8 cellular contexts compared by ENCODE assay signal in the genomic region with DNA sequence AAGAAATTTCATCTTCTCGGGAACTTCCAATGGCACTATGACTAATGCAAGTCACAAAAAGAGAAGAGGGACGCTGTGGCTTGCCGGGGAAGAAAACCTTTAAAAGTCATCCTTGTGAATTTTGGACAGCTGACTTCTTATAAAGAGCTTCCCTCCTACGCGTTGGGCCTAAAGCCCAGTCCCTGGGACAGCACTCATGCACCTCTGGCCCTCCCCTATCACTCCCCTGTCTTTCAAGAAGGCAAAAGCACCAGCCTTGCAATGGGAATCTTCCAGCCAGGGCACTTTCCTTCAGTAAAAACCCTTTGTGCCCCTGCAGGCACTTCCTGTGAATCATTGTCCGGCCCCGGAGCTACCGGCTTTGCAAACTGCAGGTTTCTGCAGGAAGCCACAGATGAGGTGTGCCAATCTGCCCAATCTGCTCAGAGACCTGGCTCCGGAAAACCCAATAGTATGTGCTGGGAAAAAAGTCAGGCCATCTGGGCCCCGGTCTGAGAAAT. TPM values are rescaled to one million over a fixed set of nuclear protein-coding genes. Genes with fewer than 3 reads are reported as not detected.
DNase-seq lines count a peak whose midpoint lies in the region; ATAC-seq lines count a peak whose summit lies in the region.

No MANE protein-coding gene starts in this region.

- H3K9me3 Mint-ChIP-seq in central memory CD8-positive, alpha-beta T cell: no peaks in the 10 kb centered on the region
- H3K9me3 Mint-ChIP-seq in naive thymus-derived CD4-positive, alpha-beta T cell: no peaks in the 10 kb centered on the region

- ATAC-seq in GM18870 (IDR thresholded peaks at IDR 0.05; ENCODE audit: unreplicated experiment) (peak; percentile 41), HG02798 (IDR thresholded peaks at IDR 0.05; ENCODE audit: poor library complexity, unreplicated experiment) (peak; percentile 40), HG03520 (IDR thresholded peaks at IDR 0.05; ENCODE audit: unreplicated experiment) (no peak)
- ATAC-seq in central memory CD8-positive, alpha-beta T cell (replicated peaks; ENCODE audit: extremely low read depth, poor library complexity, severe bottlenecking): peak; percentile 54
- peak; percentile 55 for ATAC-seq in naive thymus-derived CD4-positive, alpha-beta T cell

- intact Hi-C loops in naive thymus-derived CD4-positive, alpha-beta T cell (cut with micrococcal nuclease): no loop called here

- H3K9me3 ChIP-seq in naive thymus-derived CD4-positive, alpha-beta T cell (ENCODE audit: control insufficient read depth in 2 of 3, low read length in 3 of 3): no peaks in the 10 kb centered on the region

- no peak overlapping the region for H3K4me3 ChIP-seq in naive thymus-derived CD4-positive, alpha-beta T cell (ENCODE audit: low read length)

- H3K4me1 ChIP-seq in naive thymus-derived CD4-positive, alpha-beta T cell (ENCODE audit: control insufficient read depth in 2 of 2, insufficient read depth in 2 of 2, low read length in 2 of 2): peaks cover 5 to 9% of the 10 kb centered on the region in 2 donors

- POLR2A ChIA-PET in naive thymus-derived CD4-positive, alpha-beta T cell (lab: Charles Lee): interaction anchor here (1.1 kb wide), 1 partner anchor 76 kb away, joined by 8 read pairs; a partner anchor contains a TSS

- DNase-seq in SK-MEL-5 (ENCODE audit: low read depth, low spot score) (peak; percentile 88), DMS53 treated with DMSO at 0.1 percent for 48 hours (lab: John Stamatoyannopoulos, UW; ENCODE audit: unreplicated experiment) (no peak), DMS53 (lab: John Stamatoyannopoulos, UW) (no peak)
- DNase-seq in central memory CD8-positive, alpha-beta T cell (ENCODE audit: low spot score in 2 of 2): no peak
- DNase-seq in naive thymus-derived CD4-positive, alpha-beta T cell: peak in 1 of 9 donors; percentile 37

- CTCF ChIA-PET in naive thymus-derived CD4-positive, alpha-beta T cell (lab: Charles Lee): interaction anchor here (0.6 to 1.0 kb wide), 4 partner anchors 10 to 988 kb away, joined by 3 to 4 read pairs (median 4); no protein-coding TSS in a partner anchor

- no peak overlapping the region for H3K27ac Mint-ChIP-seq in central memory CD8-positive, alpha-beta T cell (ENCODE audit: low read depth)
- H3K27ac Mint-ChIP-seq in naive thymus-derived CD4-positive, alpha-beta T cell: peak overlapping the region in 5 of 9 donors; percentile 8 to 57 (median 47)

- H3K27me3 ChIP-seq in naive thymus-derived CD4-positive, alpha-beta T cell (ENCODE audit: control insufficient read depth in 2 of 2, insufficient read depth in 2 of 2, low read length in 2 of 2): no peaks in the 10 kb centered on the region

- peak overlapping the region; percentile 37 for H3K4me3 Mint-ChIP-seq in central memory CD8-positive, alpha-beta T cell
- H3K4me3 Mint-ChIP-seq in naive thymus-derived CD4-positive, alpha-beta T cell: peak overlapping the region in 3 of 10 donors; percentile 3 to 48 (median 32)

- H3K36me3 ChIP-seq in naive thymus-derived CD4-positive, alpha-beta T cell (ENCODE audit: control insufficient read depth in 2 of 3, insufficient read depth in 3 of 3, low read length in 3 of 3): no peaks in the 10 kb centered on the region

- no peaks in the 10 kb centered on the region for H3K27me3 Mint-ChIP-seq in central memory CD8-positive, alpha-beta T cell
- no peaks in the 10 kb centered on the region for H3K27me3 Mint-ChIP-seq in naive thymus-derived CD4-positive, alpha-beta T cell

- no peak overlapping the region for H3K27ac ChIP-seq in naive thymus-derived CD4-positive, alpha-beta T cell (ENCODE audit: low read depth, low read length)

- H3K36me3 Mint-ChIP-seq in central memory CD8-positive, alpha-beta T cell (ENCODE audit: insufficient read depth): no peaks in the 10 kb centered on the region
- peaks cover 0 to 8% (median 4%) of the 10 kb centered on the region in 5 donors for H3K36me3 Mint-ChIP-seq in naive thymus-derived CD4-positive, alpha-beta T cell

- in situ Hi-C loops in SK-MEL-5 (cut with HindIII; ENCODE audit: low pct_unique_long_range_greater_than_20kb, low sequenced_read_pairs): no loop called here

- peaks cover 42% of the 10 kb centered on the region for H3K4me1 Mint-ChIP-seq in central memory CD8-positive, alpha-beta T cell
- H3K4me1 Mint-ChIP-seq in naive thymus-derived CD4-positive, alpha-beta T cell: peaks cover 23 to 51% (median 43%) of the 10 kb centered on the region in 7 donors

RNA-seq across cellular contexts. Expression of a gene that starts 7.1 kb away (rescaled TPM):
- 128 and 133 TPM in 2 replicates for total RNA-seq in SK-MEL-5 (2014; rRNA removed; shearing (Covaris generic))
- 72.0 and 90.4 TPM in 2 replicates for polyA plus RNA-seq in SK-MEL-5 (2015; cell fraction: cytosol; rRNA removed)
- polyA plus RNA-seq in SK-MEL-5 (2015; cell fraction: nucleus; rRNA removed): 63.1 and 67.1 TPM in 2 replicates
- total RNA-seq in naive thymus-derived CD4-positive, alpha-beta T cell: 1 to 10 TPM; 4.8 to 8.5 (median 6.4) TPM
- polyA plus RNA-seq in naive thymus-derived CD4-positive, alpha-beta T cell: 1 to 10 TPM in 1 of 2 donors, under 1 TPM in 1; 0.39 to 3.3 TPM

Comparison
In these comparisons a context has a peak if more than half of its experiments do, and no peak if none do; other contexts are left out.
1. RNA of a gene that starts 7.1 kb away (total RNA-seq): 128 to 133 TPM in SK-MEL-5; 4.8 to 8.5 TPM in naive thymus-derived CD4-positive, alpha-beta T cell; every median in the first group is over 10 times any median in the second.